ENCODE assay signal across 28 cellular contexts in genomic region chr12:27898022-27898421, GRCh38.
"Had no signal": no experiment of that assay in that cellular context is flagged by ENCODE, and none has a peak within 500 bp of the region (broad histone marks: within the 10 kb centered on the region; RNA-seq: fewer than 3 reads in every experiment).

No MANE protein-coding gene starts in this region.

- H3K4me3 Mint-ChIP-seq: activated CD4-positive, alpha-beta T cell treated with anti-CD3 and anti-CD28 coated beads, Interleukin-2, amount 10 ng/mL, durations not matched to agents 7 days and 5 days; activated CD8-positive, alpha-beta memory T cell treated with anti-CD3 and anti-CD28 coated beads, Interleukin-2, amount 10 ng/mL, durations not matched to agents 7 days and 5 days; activated CD8-positive, alpha-beta T cell treated with anti-CD3 and anti-CD28 coated beads for 36 hours; activated naive CD4-positive, alpha-beta T cell treated with anti-CD3 and anti-CD28 coated beads, Interleukin-2, amount 50 U/mL, for 24 hours; brain; dendritic cell treated with granulocyte-macrophage colony-stimulating factor and Interleukin-4, amounts not matched to agents 40 ng/mL and 50 ng/mL, for 4 days; naive thymus-derived CD4-positive, alpha-beta T cell; neural crest cell; stimulated activated naive CD8-positive, alpha-beta T cell treated with anti-CD3 and anti-CD28 coated beads, Interleukin-15, Interleukin-2, amounts not matched to agents 100 ng/mL and 50 ng/mL, for 24 hours had no signal

- H3K4me1 Mint-ChIP-seq: activated CD4-positive, alpha-beta T cell treated with anti-CD3 and anti-CD28 coated beads, Interleukin-2, amount 10 ng/mL, durations not matched to agents 7 days and 5 days; activated CD8-positive, alpha-beta memory T cell treated with anti-CD3 and anti-CD28 coated beads, Interleukin-2, amount 10 ng/mL, durations not matched to agents 7 days and 5 days; activated naive CD4-positive, alpha-beta T cell treated with anti-CD3 and anti-CD28 coated beads, Interleukin-2, amount 50 U/mL, for 24 hours; naive thymus-derived CD4-positive, alpha-beta T cell; neural crest cell had no signal

- H3K27ac Mint-ChIP-seq: activated CD4-positive, alpha-beta T cell treated with anti-CD3 and anti-CD28 coated beads, Interleukin-2, amount 10 ng/mL, durations not matched to agents 7 days and 5 days; activated CD8-positive, alpha-beta memory T cell treated with anti-CD3 and anti-CD28 coated beads, Interleukin-2, amount 10 ng/mL, durations not matched to agents 7 days and 5 days; activated CD8-positive, alpha-beta T cell treated with anti-CD3 and anti-CD28 coated beads for 36 hours; activated naive CD4-positive, alpha-beta T cell treated with anti-CD3 and anti-CD28 coated beads, Interleukin-2, amount 50 U/mL, for 24 hours; brain; dendritic cell treated with granulocyte-macrophage colony-stimulating factor and Interleukin-4, amounts not matched to agents 40 ng/mL and 50 ng/mL, for 4 days; naive thymus-derived CD4-positive, alpha-beta T cell; stimulated activated naive CD8-positive, alpha-beta T cell treated with anti-CD3 and anti-CD28 coated beads, Interleukin-15, Interleukin-2, amounts not matched to agents 100 ng/mL and 50 ng/mL, for 24 hours had no signal

- H3K4me3 ChIP-seq: gastrocnemius medialis, thyroid gland had no signal

- H3K9me3 ChIP-seq: gastrocnemius medialis, thyroid gland had no signal

- H3K27me3 Mint-ChIP-seq: dendritic cell treated with granulocyte-macrophage colony-stimulating factor and Interleukin-4, amounts not matched to agents 40 ng/mL and 50 ng/mL, for 4 days had no signal

- FAIRE-seq: islet of Langerhans, TTC549 had no signal

- H3K9me3 Mint-ChIP-seq: activated CD4-positive, alpha-beta T cell treated with anti-CD3 and anti-CD28 coated beads, Interleukin-2, amount 10 ng/mL, durations not matched to agents 7 days and 5 days; activated CD8-positive, alpha-beta T cell treated with anti-CD3 and anti-CD28 coated beads for 36 hours; activated naive CD4-positive, alpha-beta T cell treated with anti-CD3 and anti-CD28 coated beads, Interleukin-2, amount 50 U/mL, for 24 hours; brain; dendritic cell treated with granulocyte-macrophage colony-stimulating factor and Interleukin-4, amounts not matched to agents 40 ng/mL and 50 ng/mL, for 4 days; naive thymus-derived CD4-positive, alpha-beta T cell; neural crest cell; stimulated activated naive CD8-positive, alpha-beta T cell treated with anti-CD3 and anti-CD28 coated beads, Interleukin-15, Interleukin-2, amounts not matched to agents 100 ng/mL and 50 ng/mL, for 24 hours had no signal

- H3K36me3 ChIP-seq: gastrocnemius medialis, thyroid gland, WERI-Rb-1 had no signal

- H3K36me3 Mint-ChIP-seq: activated CD8-positive, alpha-beta memory T cell treated with anti-CD3 and anti-CD28 coated beads, Interleukin-2, amount 10 ng/mL, durations not matched to agents 7 days and 5 days; activated naive CD4-positive, alpha-beta T cell treated with anti-CD3 and anti-CD28 coated beads, Interleukin-2, amount 50 U/mL, for 24 hours; brain; naive thymus-derived CD4-positive, alpha-beta T cell had no signal

- ATAC-seq: activated CD8-positive, alpha-beta memory T cell treated with anti-CD3 and anti-CD28 coated beads, Interleukin-2, amount 10 ng/mL, durations not matched to agents 7 days and 5 days; activated CD8-positive, alpha-beta T cell treated with anti-CD3 and anti-CD28 coated beads for 36 hours; esophagus mucosa; gastrocnemius medialis; naive thymus-derived CD4-positive, alpha-beta T cell; sciatic nerve had no signal

- H3K27me3 ChIP-seq: gastrocnemius medialis, thyroid gland had no signal

- H3K4me1 ChIP-seq: gastrocnemius medialis, thyroid gland had no signal

- H3K27ac ChIP-seq: gastrocnemius medialis, thyroid gland, WERI-Rb-1 had no signal

- DNase-seq: activated CD4-positive, alpha-beta T cell treated with anti-CD3 and anti-CD28 coated beads, Interleukin-2, amount 10 ng/mL, durations not matched to agents 7 days and 5 days; activated CD4-positive, CD25-positive, alpha-beta regulatory T cell treated with anti-CD3 and anti-CD28 coated beads, Interleukin-2, amount 50 U/mL, for 72 hours; activated CD8-positive, alpha-beta memory T cell treated with anti-CD3 and anti-CD28 coated beads, Interleukin-2, amount 10 ng/mL, durations not matched to agents 7 days and 5 days; activated CD8-positive, alpha-beta T cell treated with anti-CD3 and anti-CD28 coated beads for 36 hours; activated gamma-delta T cell; activated T-cell treated with anti-CD3 and anti-CD28 coated beads for 4 hours; anterior cingulate cortex; caudate nucleus; effector CD8-positive, alpha-beta T cell; gastrocnemius medialis; mesendoderm; naive thymus-derived CD4-positive, alpha-beta T cell; occipital lobe; posterior cingulate gyrus; stimulated activated CD4-positive, alpha-beta T cell treated with anti-CD3 and anti-CD28 coated beads, Interleukin-4, amount 100 ng/mL, for 24 hours; substantia nigra; T-helper 1 cell; thyroid gland; WERI-Rb-1 had no signal
